Comparison of ENCODE assay signal across 8 cellular contexts in genomic region chr2:170812716-170813585, GRCh38. TPM values are rescaled to one million over a fixed set of nuclear protein-coding genes. Genes with fewer than 3 reads are reported as not detected.
DNase-seq lines count a peak whose midpoint lies in the region; ATAC-seq and TF ChIP-seq lines count a peak whose summit lies in the region.

No MANE protein-coding gene starts in this region.

- intact Hi-C loops in CD14-positive monocyte (cut with micrococcal nuclease) (loop anchor here (5.0 to 10.0 kb wide), 2 partner anchors 408 to 581 kb away; no protein-coding TSS in a partner anchor), left ventricle myocardium inferior (cut with micrococcal nuclease) (loop anchor here (5.0 to 10.0 kb wide), 3 partner anchors 326 to 448 kb away; no protein-coding TSS in a partner anchor)
- intact Hi-C loops in activated T-helper 2 cell treated with anti-CD3 and anti-CD28 coated beads, Interferon-gamma antibody, Interleukin-2, Interleukin-4, amounts not matched to agents 10 μg/mL and 5 μg/mL and 100 μg/mL, durations not matched to agents 14 hours and 24 hours and 36 hours (cut with micrococcal nuclease) = loop anchor here (1.0 to 5.0 kb wide), 5 partner anchors 306 to 576 kb away; no protein-coding TSS in a partner anchor

- peaks cover 97% of the 10 kb centered on the region for H3K27me3 ChIP-seq in left ventricle myocardium inferior (ENCODE audit: low read depth)

- H3K27ac ChIP-seq in left ventricle myocardium inferior (replicated peaks) = no peak overlapping the region

- H3K9me3 ChIP-seq in left ventricle myocardium inferior (replicated peaks) = no peaks in the 10 kb centered on the region

- H3K4me1 ChIP-seq in left ventricle myocardium inferior = peaks cover 42% of the 10 kb centered on the region

- no peak for ATAC-seq in HG02885 (IDR thresholded peaks at IDR 0.05; ENCODE audit: poor library complexity, unreplicated experiment)

- no peak overlapping the region for H3K4me3 ChIP-seq in left ventricle myocardium inferior
- no peak overlapping the region for H3K4me3 ChIP-seq in retinal pigment epithelial cell (ENCODE audit: low read length)

- peaks cover 62 to 82% (median 64%) of the 10 kb centered on the region in 3 donors for H3K27me3 Mint-ChIP-seq in CD14-positive monocyte (ENCODE audit: low read depth in 3 of 3)
- H3K27me3 Mint-ChIP-seq in activated T-helper 2 cell treated with anti-CD3 and anti-CD28 coated beads, Interferon-gamma antibody, Interleukin-2, Interleukin-4, amounts not matched to agents 10 μg/mL and 5 μg/mL and 100 μg/mL, durations not matched to agents 14 hours and 24 hours and 36 hours (ENCODE audit: low read depth) = peaks cover 43% of the 10 kb centered on the region

- no peak for DNase-seq in CD14-positive monocyte (ENCODE audit: low spot score)
- DNase-seq in H4 (ENCODE audit: low spot score) = peak; percentile 74
- peak; percentile 55 for DNase-seq in NCI-H2196 treated with DMSO at 0.1 percent for 48 hours (lab: John Stamatoyannopoulos, UW; ENCODE audit: unreplicated experiment)
- peak; percentile 25 to 33 for DNase-seq in activated T-cell treated with anti-CD3 and anti-CD28 coated beads, Interleukin-2, amount 50 U/mL, for 48 hours
- no peak for DNase-seq in left ventricle myocardium inferior
- no peak for DNase-seq in retinal pigment epithelial cell (ENCODE audit: low read depth)
- no peak for DNase-seq in activated T-helper 2 cell treated with anti-CD3 and anti-CD28 coated beads, Interferon-gamma antibody, Interleukin-2, Interleukin-4, amounts not matched to agents 10 μg/mL and 5 μg/mL and 100 μg/mL, durations not matched to agents 14 hours and 24 hours and 36 hours (ENCODE audit: low spot score)

- no peaks in the 10 kb centered on the region for H3K36me3 ChIP-seq in left ventricle myocardium inferior

- peak overlapping the region in 1 of 2 donors; percentile 86 for H3K4me3 Mint-ChIP-seq in CD14-positive monocyte
- H3K4me3 Mint-ChIP-seq in activated T-helper 2 cell treated with anti-CD3 and anti-CD28 coated beads, Interferon-gamma antibody, Interleukin-2, Interleukin-4, amounts not matched to agents 10 μg/mL and 5 μg/mL and 100 μg/mL, durations not matched to agents 14 hours and 24 hours and 36 hours (ENCODE audit: low read depth) = no peak overlapping the region

- peaks cover 33% of the 10 kb centered on the region for H3K4me1 Mint-ChIP-seq in CD14-positive monocyte
- H3K4me1 Mint-ChIP-seq in activated T-helper 2 cell treated with anti-CD3 and anti-CD28 coated beads, Interferon-gamma antibody, Interleukin-2, Interleukin-4, amounts not matched to agents 10 μg/mL and 5 μg/mL and 100 μg/mL, durations not matched to agents 14 hours and 24 hours and 36 hours (ENCODE audit: low read depth) = peaks cover 24% of the 10 kb centered on the region

- peaks cover 0 to 11% of the 10 kb centered on the region in 2 donors for H3K36me3 Mint-ChIP-seq in CD14-positive monocyte
- no peaks in the 10 kb centered on the region for H3K36me3 Mint-ChIP-seq in activated T-helper 2 cell treated with anti-CD3 and anti-CD28 coated beads, Interferon-gamma antibody, Interleukin-2, Interleukin-4, amounts not matched to agents 10 μg/mL and 5 μg/mL and 100 μg/mL, durations not matched to agents 14 hours and 24 hours and 36 hours (ENCODE audit: low read depth)

- H3K9me3 Mint-ChIP-seq in CD14-positive monocyte = peaks cover 0 to 26% (median 11%) of the 10 kb centered on the region in 7 donors
- H3K9me3 Mint-ChIP-seq in activated T-helper 2 cell treated with anti-CD3 and anti-CD28 coated beads, Interferon-gamma antibody, Interleukin-2, Interleukin-4, amounts not matched to agents 10 μg/mL and 5 μg/mL and 100 μg/mL, durations not matched to agents 14 hours and 24 hours and 36 hours = no peaks in the 10 kb centered on the region

- H3K27ac Mint-ChIP-seq in CD14-positive monocyte = no peak overlapping the region
- H3K27ac Mint-ChIP-seq in activated T-helper 2 cell treated with anti-CD3 and anti-CD28 coated beads, Interferon-gamma antibody, Interleukin-2, Interleukin-4, amounts not matched to agents 10 μg/mL and 5 μg/mL and 100 μg/mL, durations not matched to agents 14 hours and 24 hours and 36 hours = no peak overlapping the region

- TF ChIP-seq CTCF in CD14-positive monocyte (IDR thresholded peaks at IDR 0.05) = peak; percentile 75
- TF ChIP-seq CTCF in left ventricle myocardium inferior (IDR thresholded peaks at IDR 0.05; ENCODE audit: borderline replicate concordance) = peak; percentile 81
- peak; percentile 67 for TF ChIP-seq CTCF in retinal pigment epithelial cell (conservative IDR thresholded peaks at IDR 0.05; ENCODE audit: low read depth, low read length)

RNA-seq across cellular contexts. Expression of gene GAD1, which starts 3.7 kb away (rescaled TPM):
- polyA plus RNA-seq in CD14-positive monocyte = not detected
- 2.2 and 4.3 TPM in 2 replicates for total RNA-seq in H4 (2014; rRNA removed; shearing (Covaris generic))
- not detected for total RNA-seq in left ventricle myocardium inferior
- total RNA-seq in activated T-helper 2 cell treated with anti-CD3 and anti-CD28 coated beads, Interferon-gamma antibody, Interleukin-2, Interleukin-4, amounts not matched to agents 10 μg/mL and 5 μg/mL and 100 μg/mL, durations not matched to agents 14 hours and 24 hours and 36 hours = 41.4 and 42.0 TPM in 2 replicates

RNA-seq across cellular contexts. Expression of gene ERICH2, which starts 42.8 kb away (rescaled TPM):
- polyA plus RNA-seq in CD14-positive monocyte = not detected
- total RNA-seq in H4 (2014; rRNA removed; shearing (Covaris generic)) = 0.68 and 1.1 TPM in 2 replicates
- 0.82 TPM for total RNA-seq in left ventricle myocardium inferior
- total RNA-seq in activated T-helper 2 cell treated with anti-CD3 and anti-CD28 coated beads, Interferon-gamma antibody, Interleukin-2, Interleukin-4, amounts not matched to agents 10 μg/mL and 5 μg/mL and 100 μg/mL, durations not matched to agents 14 hours and 24 hours and 36 hours = not detected in 2 replicates

Comparison
In these comparisons a context has a peak if more than half of its experiments do, and no peak if none do; other contexts are left out.
1. DNase-seq: peak in H4 (single experiment), NCI-H2196 treated with DMSO at 0.1 percent for 48 hours (single experiment) and activated T-cell treated with anti-CD3 and anti-CD28 coated beads, Interleukin-2, amount 50 U/mL, for 48 hours (2 of 2); none in CD14-positive monocyte (single experiment), left ventricle myocardium inferior (single experiment), retinal pigment epithelial cell (single experiment) and activated T-helper 2 cell treated with anti-CD3 and anti-CD28 coated beads, Interferon-gamma antibody, Interleukin-2, Interleukin-4, amounts not matched to agents 10 μg/mL and 5 μg/mL and 100 μg/mL, durations not matched to agents 14 hours and 24 hours and 36 hours (single experiment).
2. Peak in every context shown above with its lines, with median percentiles within 50 percentile points of each other: CTCF ChIP-seq.